In the genomic region with DNA sequence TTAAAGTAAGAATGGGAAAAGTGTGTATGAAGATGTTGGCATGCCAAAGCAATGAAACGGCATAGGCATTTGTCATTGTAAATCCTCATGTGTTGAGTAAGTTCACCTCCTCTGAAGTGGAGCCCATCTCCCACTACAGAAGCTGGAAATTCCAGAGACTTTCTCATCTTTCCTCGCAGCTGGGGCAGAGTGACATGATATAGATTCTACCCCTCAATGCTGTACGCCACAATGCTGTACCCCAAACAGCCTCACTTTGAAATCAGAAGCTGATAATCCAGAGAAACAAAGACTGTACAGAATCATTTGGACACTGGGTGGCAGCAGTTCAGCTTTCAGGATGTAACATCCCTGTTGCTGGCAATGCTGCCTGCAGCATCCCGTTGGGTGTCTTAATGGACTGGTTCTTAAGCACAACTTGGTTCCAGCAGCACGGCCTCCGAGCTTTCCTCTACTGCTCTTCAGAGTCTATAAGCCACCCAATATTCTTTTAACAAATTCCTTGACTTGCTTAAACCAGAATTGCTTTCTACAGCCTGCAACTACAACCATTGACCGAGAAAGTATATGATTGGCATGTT, we compare ENCODE assay signal across 8 cellular contexts. TPM values are rescaled to one million over a fixed set of nuclear protein-coding genes. Genes with fewer than 3 reads are reported as not detected.
DNase-seq lines count a peak whose midpoint lies in the region; ATAC-seq and TF ChIP-seq lines count a peak whose summit lies in the region.

No MANE protein-coding gene starts in this region.

- peak; percentile 88 to 92 for ATAC-seq in activated naive CD4-positive, alpha-beta T cell treated with anti-CD3 and anti-CD28 coated beads, Interleukin-2, amount 50 U/mL, for 72 hours
- ATAC-seq in Right ventricle myocardium superior (ENCODE audit: poor library complexity), result peak; percentile 87
- ATAC-seq in GM18520 (IDR thresholded peaks at IDR 0.05; ENCODE audit: unreplicated experiment), result no peak

- H3F3A ChIP-seq in SK-N-SH (replicated peaks; ENCODE audit: insufficient read depth), result peaks cover 8% of the 10 kb centered on the region

- H3K4me1 ChIP-seq in HEK293 (ENCODE audit: control insufficient read depth, insufficient read depth, low read length) (no peaks in the 10 kb centered on the region), SK-N-SH (ENCODE audit: control insufficient read depth in 1 of 2, insufficient read depth in 2 of 2, low read depth in 1 of 2, low read length in 1 of 2) (peaks cover 0 to 3% of the 10 kb centered on the region in 2 experiments; a peak in 2 of 4 replicates)

- no peaks in the 10 kb centered on the region for H3K9me2 ChIP-seq in SK-N-SH

- H3K4me3 ChIP-seq in HEK293 (ENCODE audit: low read depth, low read length) (no peak overlapping the region), NB4 (ENCODE audit: low read depth, low read length) (no peak overlapping the region), SK-N-SH (ENCODE audit: low read depth in 2 of 2, low read length in 1 of 2) (peak overlapping the region in 1 of 2 experiments; percentile 31; a peak in 1 of 4 replicates)

- peak; percentile 75 for TF ChIP-seq CTCF in GM12872 (IDR thresholded peaks at IDR 0.05; ENCODE audit: insufficient read depth, low read depth, low read length)
- TF ChIP-seq CTCF in HEK293 (tag by site-specific recombination; IDR thresholded peaks at IDR 0.05), result peak; percentile 75
- peak; percentile 84 for TF ChIP-seq CTCF in NB4 (IDR thresholded peaks at IDR 0.05; ENCODE audit: low read depth, low read length)
- peak; percentile 88 for TF ChIP-seq CTCF in SK-N-SH (IDR thresholded peaks at IDR 0.05)

- 0 out of 2 replicates have a peak, but pooled peaks cover 4% of the 10 kb centered on the region for H3K27me3 ChIP-seq in SK-N-SH (ENCODE audit: insufficient read depth)

- H4K20me1 ChIP-seq in SK-N-SH (ENCODE audit: insufficient read depth), result no peaks in the 10 kb centered on the region

- no peak overlapping the region for H3K9ac ChIP-seq in SK-N-SH

- H3K4me2 ChIP-seq in SK-N-SH, result peak overlapping the region; percentile 33; the same call in 1 of the 2 replicates

- peaks cover 0 to under 1% of the 10 kb centered on the region in 2 donors for H3K36me3 Mint-ChIP-seq in activated naive CD4-positive, alpha-beta T cell treated with anti-CD3 and anti-CD28 coated beads, Interleukin-2, amount 50 U/mL, for 72 hours

- POLR2A ChIA-PET in HEK293 (lab: Yijun Ruan, JAX) (no interaction called here), SK-N-SH (lab: Yijun Ruan, JAX) (interaction anchor here (0.9 to 1.1 kb wide), 4 partner anchors 14 to 214 kb away, joined by 3 to 5 read pairs (median 3); partner anchors contain the start of genes UBN2 and ZC3HAV1L)

- H3K27ac ChIP-seq in HEK293 (ENCODE audit: extremely low read depth, low read depth, low read length) (no peak overlapping the region), SK-N-SH (ENCODE audit: low read depth in 2 of 2, low read length in 1 of 2) (no peak overlapping the region)

- H3K9me3 Mint-ChIP-seq in activated naive CD4-positive, alpha-beta T cell treated with anti-CD3 and anti-CD28 coated beads, Interleukin-2, amount 50 U/mL, for 72 hours, result no peaks in the 10 kb centered on the region

- TF ChIP-seq POLR2A in NB4 (IDR thresholded peaks at IDR 0.05; ENCODE audit: extremely low read depth, insufficient read length), result no peak

- no peak for TF ChIP-seq EP300 in SK-N-SH (IDR thresholded peaks at IDR 0.05; ENCODE audit: borderline replicate concordance in 1 of 2, low read depth in 1 of 2, low read length in 1 of 2)

- H2AFZ ChIP-seq in SK-N-SH (ENCODE audit: low read depth), result peak overlapping the region; percentile 56; the same call in 1 of the 2 replicates

- H3K36me3 ChIP-seq in HEK293 (ENCODE audit: control insufficient read depth in 2 of 2, insufficient read depth in 1 of 2, low read length in 2 of 2) (no peaks in the 10 kb centered on the region), SK-N-SH (replicated peaks in 1 of 2; ENCODE audit: control insufficient read depth in 1 of 2, insufficient read depth in 2 of 2, low read length in 1 of 2) (peaks cover 14 to 26% of the 10 kb centered on the region in 2 experiments)

- H3K27ac Mint-ChIP-seq in activated naive CD4-positive, alpha-beta T cell treated with anti-CD3 and anti-CD28 coated beads, Interleukin-2, amount 50 U/mL, for 72 hours, result no peak overlapping the region

- no peaks in the 10 kb centered on the region for H3K9me3 ChIP-seq in HEK293 (ENCODE audit: control insufficient read depth, insufficient read depth, low read depth, low read length)
- H3K9me3 ChIP-seq in SK-N-SH, result no peaks in the 10 kb centered on the region

- 25% methylated on average over 7 of the region's 7 CpGs for WGBS in SK-N-SH (ENCODE audit: low lambda C conversion rate)

- peak; percentile 89 for TF ChIP-seq RAD21 in SK-N-SH (IDR thresholded peaks at IDR 0.05; ENCODE audit: low read length)

- DNase-seq in NB4 (ENCODE audit: low read depth) (peak; percentile 85), SK-N-SH (peak; percentile 88), Right ventricle myocardium superior (peak; percentile 51), retina (peak; percentile 69)
- DNase-seq in activated naive CD4-positive, alpha-beta T cell treated with anti-CD3 and anti-CD28 coated beads, Interleukin-2, amount 50 U/mL, for 72 hours (ENCODE audit: low spot score in 2 of 2), result peak in 1 of 2 donors; percentile 51

- intact Hi-C loops in Right ventricle myocardium superior (cut with DNase I), result no loop called here

- no peaks in the 10 kb centered on the region for H3K79me2 ChIP-seq in SK-N-SH (ENCODE audit: insufficient read depth)

- CTCF ChIA-PET in HEK293 (lab: Yijun Ruan, JAX), result interaction anchor here (0.5 to 3.1 kb wide), 28 partner anchors 9 to 1122 kb away, joined by 3 to 30 read pairs (median 4); partner anchors contain the start of gene LUC7L2
- CTCF ChIA-PET in SK-N-SH (lab: Yijun Ruan, JAX), result interaction anchor here (0.6 to 11.3 kb wide), 64 partner anchors 9 to 411 kb away, joined by 3 to 140 read pairs (median 4); partner anchors contain the start of genes KIAA1549 and ZC3HAV1L

TF ChIP-seq in HEK293, 187 proteins besides CTCF, POLR2A, EP300 and RAD21 (continues in another document):
- TF ChIP-seq ZNF2 (tag by site-specific recombination; IDR thresholded peaks at IDR 0.05), result peak; percentile 70; the same call in 1 of the 2 replicates
- peak; percentile 41; the same call in 1 of the 2 replicates for TF ChIP-seq SCRT1 (tag by site-specific recombination; IDR thresholded peaks at IDR 0.05; ENCODE audit: borderline replicate concordance)
- TF ChIP-seq ZNF654 (tag by site-specific recombination; IDR thresholded peaks at IDR 0.05; ENCODE audit: low read depth), result peak; percentile 82
- no peak for TF ChIP-seq ZNF211 (tag by site-specific recombination; IDR thresholded peaks at IDR 0.05; ENCODE audit: low read depth)
- TF ChIP-seq SCRT2 (tag by site-specific recombination; IDR thresholded peaks at IDR 0.05), result peak; percentile 91
- no peak for TF ChIP-seq ZNF560 (tag by site-specific recombination; IDR thresholded peaks at IDR 0.05; ENCODE audit: borderline replicate concordance)

TF ChIP-seq in SK-N-SH, 30 proteins besides CTCF, POLR2A, EP300 and RAD21 (continues in another document):
- TF ChIP-seq TCF12 (IDR thresholded peaks at IDR 0.05), result no peak
- TF ChIP-seq TAF1 (IDR thresholded peaks at IDR 0.05; ENCODE audit: borderline replicate concordance, low read depth, low read length), result no peak
- TF ChIP-seq NFIC (IDR thresholded peaks at IDR 0.05; ENCODE audit: borderline replicate concordance), result no peak
- TF ChIP-seq, protein P1, sequence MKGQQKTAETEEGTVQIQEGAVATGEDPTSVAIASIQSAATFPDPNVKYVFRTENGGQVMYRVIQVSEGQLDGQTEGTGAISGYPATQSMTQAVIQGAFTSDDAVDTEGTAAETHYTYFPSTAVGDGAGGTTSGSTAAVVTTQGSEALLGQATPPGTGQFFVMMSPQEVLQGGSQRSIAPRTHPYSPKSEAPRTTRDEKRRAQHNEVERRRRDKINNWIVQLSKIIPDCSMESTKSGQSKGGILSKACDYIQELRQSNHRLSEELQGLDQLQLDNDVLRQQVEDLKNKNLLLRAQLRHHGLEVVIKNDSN (IDR thresholded peaks at IDR 0.05; ENCODE audit: borderline replicate concordance, low read depth), result no peak
- no peak for TF ChIP-seq GABPA (IDR thresholded peaks at IDR 0.05; ENCODE audit: low read depth)
- TF ChIP-seq, protein P2, sequence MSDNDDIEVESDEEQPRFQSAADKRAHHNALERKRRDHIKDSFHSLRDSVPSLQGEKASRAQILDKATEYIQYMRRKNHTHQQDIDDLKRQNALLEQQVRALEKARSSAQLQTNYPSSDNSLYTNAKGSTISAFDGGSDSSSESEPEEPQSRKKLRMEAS (IDR thresholded peaks at IDR 0.05; ENCODE audit: low read depth), result peak; percentile 15; the same call in 1 of the 2 replicates
- no peak for TF ChIP-seq JUND (IDR thresholded peaks at IDR 0.05)
- peak; percentile 40; the same call in 1 of the 2 replicates for TF ChIP-seq MXI1 (IDR thresholded peaks at IDR 0.05; ENCODE audit: low read depth, low read length)

RNA-seq across cellular contexts. Expression of gene ZC3HAV1L, which starts 18.8 kb away (rescaled TPM):
- 9.7 and 14.5 TPM in 2 replicates for polyA plus RNA-seq in SK-N-SH (2012; rRNA removed)
- 9.1 and 10.8 TPM in 2 replicates for polyA plus RNA-seq in SK-N-SH (2012; cell fraction: cytosol; rRNA removed)
- polyA plus RNA-seq in SK-N-SH (2012; cell fraction: nucleus; rRNA removed), result 27.2 TPM in 2 replicates
- 10 to 100 TPM in 1 of 2 donors, 1 to 10 TPM in 1; 2.0 to 22.6 TPM for total RNA-seq in activated naive CD4-positive, alpha-beta T cell treated with anti-CD3 and anti-CD28 coated beads, Interleukin-2, amount 50 U/mL, for 72 hours
- total RNA-seq in Right ventricle myocardium superior, result 2.9 TPM

RNA-seq across cellular contexts. Expression of gene KIAA1549, which starts 35.8 kb away (rescaled TPM):
- 3.0 and 3.6 TPM in 2 replicates for polyA plus RNA-seq in SK-N-SH (2012; rRNA removed)
- polyA plus RNA-seq in SK-N-SH (2012; cell fraction: cytosol; rRNA removed), result 3.3 and 4.1 TPM in 2 replicates
- 5.3 and 5.7 TPM in 2 replicates for polyA plus RNA-seq in SK-N-SH (2012; cell fraction: nucleus; rRNA removed)
- total RNA-seq in activated naive CD4-positive, alpha-beta T cell treated with anti-CD3 and anti-CD28 coated beads, Interleukin-2, amount 50 U/mL, for 72 hours, result 1 to 10 TPM; 1.1 to 1.2 TPM
- 2.1 TPM for total RNA-seq in Right ventricle myocardium superior
